In the genomic region with DNA sequence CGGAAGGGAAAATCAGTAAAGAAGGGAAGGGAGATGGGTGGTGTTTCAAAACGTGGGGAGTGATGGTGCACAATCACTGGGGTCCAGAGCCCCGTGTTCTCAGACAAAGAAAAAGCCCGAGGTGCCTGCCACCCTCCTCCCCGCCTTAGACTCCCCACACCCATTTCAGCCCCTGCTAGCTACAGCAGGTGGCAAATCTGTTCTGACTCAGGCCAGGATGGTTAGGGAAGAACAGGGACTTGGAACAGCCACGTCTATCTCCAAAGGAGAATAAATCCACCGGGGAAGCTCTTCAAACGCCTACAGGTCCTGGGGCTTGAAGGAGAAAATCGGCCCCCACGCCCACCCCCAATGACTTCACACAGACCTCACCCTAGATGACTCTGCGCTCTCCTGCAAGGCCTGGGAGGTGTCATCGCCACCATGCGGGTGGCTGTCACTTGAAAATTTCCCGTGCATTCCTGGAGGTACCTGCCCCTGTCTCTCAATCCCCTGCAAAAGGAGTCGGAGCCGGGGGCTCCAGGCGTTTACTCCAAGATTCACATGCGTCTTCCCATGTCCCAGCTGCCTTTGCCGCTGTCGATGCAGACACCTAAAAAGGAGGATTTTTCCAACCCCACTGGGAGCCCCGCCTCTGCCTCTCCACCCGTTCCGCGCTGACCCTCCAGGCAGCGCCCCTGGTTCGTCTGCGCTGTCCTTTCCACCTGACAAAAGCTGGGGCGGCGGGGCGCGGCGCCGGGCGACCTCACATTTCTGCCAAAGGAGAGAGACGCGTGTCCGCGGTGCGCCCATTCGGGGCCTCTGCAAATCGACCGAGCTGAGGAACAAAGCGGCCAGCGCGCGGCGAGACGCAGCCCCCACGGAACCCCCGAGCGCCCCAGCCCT, we compare ENCODE assay signal across 8 cellular contexts. TPM values are rescaled to one million over a fixed set of nuclear protein-coding genes. Genes with fewer than 3 reads are reported as not detected.
DNase-seq lines count a peak whose midpoint lies in the region; ATAC-seq and TF ChIP-seq lines count a peak whose summit lies in the region.

No MANE protein-coding gene starts in this region.

- no peak for TF ChIP-seq POLR2A in body of pancreas (IDR thresholded peaks at IDR 0.05)
- TF ChIP-seq POLR2A in thyroid gland (IDR thresholded peaks at IDR 0.05): no peak

- WGBS in body of pancreas, 2 donors: 6 to 12% methylated on average over 27 to 51 of the region's 51 CpGs
- WGBS in thyroid gland, 2 donors: 14 to 21% methylated on average over 16 to 17 of the region's 51 CpGs

- no peaks in the 10 kb centered on the region for H3K9me3 ChIP-seq in body of pancreas
- peaks cover 8% of the 10 kb centered on the region for H3K9me3 ChIP-seq in lower lobe of right lung
- no peaks in the 10 kb centered on the region for H3K9me3 ChIP-seq in thyroid gland

- no peaks in the 10 kb centered on the region for H3K36me3 ChIP-seq in ACC112 (ENCODE audit: insufficient read depth, low read length)
- no peaks in the 10 kb centered on the region for H3K36me3 ChIP-seq in body of pancreas (replicated peaks in 1 of 2; ENCODE audit: insufficient read depth in 1 of 2, low read depth in 2 of 2)
- H3K36me3 ChIP-seq in lower lobe of right lung: no peaks in the 10 kb centered on the region
- H3K36me3 ChIP-seq in thyroid gland: no peaks in the 10 kb centered on the region

- DNase-seq in HEK293T (ENCODE audit: extremely low spot score): peak; percentile 13
- peak in 2 of 4 donors; percentile 31 to 35 for DNase-seq in body of pancreas
- DNase-seq in lower lobe of right lung: no peak
- DNase-seq in thyroid gland: peak; percentile 3 to 6
- DNase-seq in middle frontal gyrus (ENCODE audit: extremely low spot score, low spot score): no peak
- no peak for DNase-seq in mesenteric fat pad (ENCODE audit: low spot score)

- no peaks in the 10 kb centered on the region for H3K79me2 ChIP-seq in ACC112 (ENCODE audit: control insufficient read depth, insufficient read depth, low read length, unreplicated experiment)

- peak overlapping the region; percentile 39 for H2AFZ ChIP-seq in ACC112 (ENCODE audit: low read length, unreplicated experiment)

- H3K27me3 ChIP-seq in ACC112 (ENCODE audit: insufficient read depth, low read length): peaks cover 96% of the 10 kb centered on the region
- H3K27me3 ChIP-seq in body of pancreas: peaks cover 0 to 5% of the 10 kb centered on the region in 2 donors
- H3K27me3 ChIP-seq in lower lobe of right lung (ENCODE audit: low read depth): peaks cover 42% of the 10 kb centered on the region
- no peaks in the 10 kb centered on the region for H3K27me3 ChIP-seq in thyroid gland

- H3K27ac ChIP-seq in ACC112 (ENCODE audit: low read depth, low read length): no peak overlapping the region
- H3K27ac ChIP-seq in body of pancreas: peak overlapping the region in 1 of 4 donors; percentile 30
- no peak overlapping the region for H3K27ac ChIP-seq in lower lobe of right lung
- H3K27ac ChIP-seq in thyroid gland: no peak overlapping the region

- CTCF ChIA-PET in HEK293T (lab: Yijun Ruan, JAX): interaction anchor here (0.7 kb wide), 1 partner anchor 13 kb away, joined by 3 read pairs; no protein-coding TSS in a partner anchor

- H3K4me3 ChIP-seq in ACC112 (ENCODE audit: low read depth, low read length) (peak overlapping the region; percentile 41), body of pancreas (peak overlapping the region; percentile 35 to 47), lower lobe of right lung (peak overlapping the region; percentile 53), thyroid gland (replicated peaks in 1 of 3) (peak overlapping the region in 1 of 3 donors; percentile 40)

- POLR2A ChIA-PET in HEK293T (lab: Yijun Ruan, JAX): interaction anchor here (1.1 to 1.6 kb wide), 2 partner anchors 33 to 104 kb away, joined by 3 to 4 read pairs; a partner anchor contains a TSS

- TF ChIP-seq CTCF in body of pancreas (IDR thresholded peaks at IDR 0.05) (no peak), lower lobe of right lung (IDR thresholded peaks at IDR 0.05) (no peak), thyroid gland (IDR thresholded peaks at IDR 0.05) (no peak)

- intact Hi-C loops in body of pancreas (cut with DNase I): no loop called here
- intact Hi-C loops in lower lobe of right lung (cut with DNase I): no loop called here
- intact Hi-C loops in thyroid gland (cut with DNase I): no loop called here

- ATAC-seq in body of pancreas (peak; percentile 10), lower lobe of right lung (peak; percentile 10 to 13), GM19452 (IDR thresholded peaks at IDR 0.05; ENCODE audit: unreplicated experiment) (no peak)

- H3K4me1 ChIP-seq in ACC112 (ENCODE audit: control insufficient read depth, insufficient read depth, low read length, unreplicated experiment) (no peaks in the 10 kb centered on the region), body of pancreas (peaks cover 17% of the 10 kb centered on the region), lower lobe of right lung (peaks cover 12% of the 10 kb centered on the region), thyroid gland (peaks cover 5 to 13% of the 10 kb centered on the region in 2 donors)

TF ChIP-seq in HEK293T, 16 proteins besides CTCF, POLR2A, EP300 and RAD21:
- no peak for TF ChIP-seq FOXM1 (IDR thresholded peaks at IDR 0.05; ENCODE audit: borderline replicate concordance)
- TF ChIP-seq FOXK2 (IDR thresholded peaks at IDR 0.05): no peak
- TF ChIP-seq HDGF (IDR thresholded peaks at IDR 0.05; ENCODE audit: borderline replicate concordance): no peak
- no peak for TF ChIP-seq ZNF384 (IDR thresholded peaks at IDR 0.05)
- TF ChIP-seq SUZ12 (IDR thresholded peaks at IDR 0.05): no peak
- no peak for TF ChIP-seq FOXA1 (IDR thresholded peaks at IDR 0.05)
- TF ChIP-seq, protein P1, sequence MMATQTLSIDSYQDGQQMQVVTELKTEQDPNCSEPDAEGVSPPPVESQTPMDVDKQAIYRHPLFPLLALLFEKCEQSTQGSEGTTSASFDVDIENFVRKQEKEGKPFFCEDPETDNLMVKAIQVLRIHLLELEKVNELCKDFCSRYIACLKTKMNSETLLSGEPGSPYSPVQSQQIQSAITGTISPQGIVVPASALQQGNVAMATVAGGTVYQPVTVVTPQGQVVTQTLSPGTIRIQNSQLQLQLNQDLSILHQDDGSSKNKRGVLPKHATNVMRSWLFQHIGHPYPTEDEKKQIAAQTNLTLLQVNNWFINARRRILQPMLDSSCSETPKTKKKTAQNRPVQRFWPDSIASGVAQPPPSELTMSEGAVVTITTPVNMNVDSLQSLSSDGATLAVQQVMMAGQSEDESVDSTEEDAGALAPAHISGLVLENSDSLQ (IDR thresholded peaks at IDR 0.05): no peak
- TF ChIP-seq ELF4 (IDR thresholded peaks at IDR 0.05): no peak
- no peak for TF ChIP-seq LEF1 (IDR thresholded peaks at IDR 0.05; ENCODE audit: borderline replicate concordance)
- TF ChIP-seq SP1 (IDR thresholded peaks at IDR 0.05): no peak
- TF ChIP-seq CTBP1 (IDR thresholded peaks at IDR 0.05; ENCODE audit: borderline replicate concordance): no peak
- TF ChIP-seq BHLHE40 (IDR thresholded peaks at IDR 0.05; ENCODE audit: borderline replicate concordance): no peak
- TF ChIP-seq TARDBP (IDR thresholded peaks at IDR 0.05): no peak

RNA-seq across cellular contexts. Expression of a gene that starts 0.8 kb away (rescaled TPM):
- total RNA-seq in body of pancreas: 1 to 10 TPM; 4.0 to 5.4 TPM
- 6.9 TPM for total RNA-seq in lower lobe of right lung
- total RNA-seq in thyroid gland: 1 to 10 TPM; 2.5 to 7.1 (median 5.5) TPM
- 0.96 TPM for total RNA-seq in mesenteric fat pad

Comparison
In these comparisons a context has a peak if more than half of its experiments do, and no peak if none do; other contexts are left out.
1. DNase-seq: peak in HEK293T (single experiment) and thyroid gland (2 of 2); none in lower lobe of right lung (single experiment), middle frontal gyrus (single experiment) and mesenteric fat pad (single experiment).